Comparison of ENCODE assay signal across 15 cellular contexts in the genomic region with DNA sequence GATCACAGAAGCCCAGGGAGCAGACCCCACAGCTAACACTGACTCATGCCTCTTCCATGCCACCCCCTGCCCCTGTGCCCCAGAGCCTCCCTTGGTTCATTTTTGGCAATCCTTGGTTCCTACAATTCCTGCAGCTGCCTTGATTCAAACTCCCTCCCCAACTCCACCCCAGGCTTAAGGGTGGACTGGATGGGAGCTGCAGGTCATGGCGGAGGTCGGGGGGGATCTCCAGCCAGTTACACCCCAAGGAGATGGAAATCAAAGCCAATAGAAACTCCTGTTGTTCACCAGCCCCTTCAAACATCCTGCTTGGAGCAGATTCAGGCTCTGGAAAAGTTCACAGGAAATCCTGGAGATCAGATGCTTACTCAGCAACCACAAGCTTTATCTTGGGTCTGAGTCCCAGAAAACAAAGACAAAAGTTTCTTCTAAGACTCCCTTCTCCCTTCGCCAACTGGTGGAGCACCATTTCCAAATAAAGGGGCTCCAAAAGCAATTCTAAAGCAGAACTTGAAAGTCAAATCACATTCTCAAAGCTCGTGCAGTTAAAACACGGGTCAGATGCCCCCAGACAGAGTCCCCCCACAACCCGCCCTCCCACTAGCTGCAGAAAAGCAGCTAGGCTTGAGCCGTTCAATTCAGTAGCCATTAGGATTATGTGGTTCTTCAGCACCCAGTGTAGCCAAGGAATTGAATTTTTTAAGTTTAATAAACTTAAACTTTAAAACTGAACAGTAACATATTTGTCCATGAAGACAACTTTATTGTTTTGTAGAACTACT.
DNase-seq lines count a peak whose midpoint lies in the region; ATAC-seq and TF ChIP-seq lines count a peak whose summit lies in the region.
"Had no signal": no experiment of that assay in that cellular context is flagged by ENCODE, and none has a peak within 500 bp of the region (broad histone marks: within the 10 kb centered on the region; RNA-seq: fewer than 3 reads in every experiment).

No MANE protein-coding gene starts in this region.

- H3K4me1 ChIP-seq in esophagus muscularis mucosa (peaks cover 0 to 15% (median 7%) of the 10 kb centered on the region in 4 donors), upper lobe of right lung (peaks cover 6% of the 10 kb centered on the region)

- intact Hi-C loops in Calu3 (cut with micrococcal nuclease; ENCODE audit: unreplicated experiment) = no loop called here
- intact Hi-C loops in esophagus muscularis mucosa (cut with DNase I) = no loop called here
- intact Hi-C loops in upper lobe of right lung (cut with DNase I) = no loop called here

- peak overlapping the region; percentile 61 for H3K27ac Mint-ChIP-seq in Calu3 (ENCODE audit: unreplicated experiment)
- H3K27ac Mint-ChIP-seq in nephron = peak overlapping the region; percentile 96 to 100 (median 96)

- WGBS in esophagus muscularis mucosa = 76% methylated on average over 7 of the region's 7 CpGs

- H3K4me3 ChIP-seq in esophagus muscularis mucosa = no peak overlapping the region
- no peak overlapping the region for H3K4me3 ChIP-seq in upper lobe of right lung
- H3K4me3 ChIP-seq: cardiac muscle cell, gastrocnemius medialis had no signal

- in situ Hi-C loops in SK-MEL-5 (cut with HindIII; ENCODE audit: low pct_unique_long_range_greater_than_20kb, low sequenced_read_pairs) = no loop called here

- TF ChIP-seq EP300 in esophagus muscularis mucosa (IDR thresholded peaks at IDR 0.05) = no peak

- TF ChIP-seq POLR2A in esophagus muscularis mucosa (IDR thresholded peaks at IDR 0.05; ENCODE audit: low read depth) = no peak

- H3K36me3 Mint-ChIP-seq in Calu3 (ENCODE audit: insufficient read depth, unreplicated experiment) = no peaks in the 10 kb centered on the region
- H3K36me3 Mint-ChIP-seq in nephron (ENCODE audit: low read depth) = no peaks in the 10 kb centered on the region

- ATAC-seq in upper lobe of right lung (no peak), GM18868 (IDR thresholded peaks at IDR 0.05; ENCODE audit: unreplicated experiment) (no peak), GM18511 (IDR thresholded peaks at IDR 0.05; ENCODE audit: unreplicated experiment) (no peak)
- ATAC-seq: activated T-cell treated with anti-CD3 and anti-CD28 coated beads, Interleukin-2, amount 50 U/mL, for 4 hours; gastrocnemius medialis; HCT116 had no signal

- CTCF ChIA-PET in Calu3 (lab: Charles Lee) = interaction anchor here (0.6 to 1.3 kb wide), 3 partner anchors 24 to 89 kb away, joined by 4 to 7 read pairs (median 4); no protein-coding TSS in a partner anchor

- H3K4me1 Mint-ChIP-seq in Calu3 (ENCODE audit: low read depth, unreplicated experiment) (peaks cover 36% of the 10 kb centered on the region), nephron (peaks cover 46% of the 10 kb centered on the region)

- peaks cover 3% of the 10 kb centered on the region for H3K9me3 Mint-ChIP-seq in Calu3 (ENCODE audit: low read depth, unreplicated experiment)
- H3K9me3 Mint-ChIP-seq in nephron = peaks cover 2% of the 10 kb centered on the region
- H3K9me3 Mint-ChIP-seq: activated T-cell treated with anti-CD3 and anti-CD28 coated beads, Interleukin-2, amount 50 U/mL, for 4 hours had no signal

- no TSS peak for BruUV-seq in Calu3 (replicated peaks; lab: Mats Ljungman, UMichigan)

- no peaks in the 10 kb centered on the region for H3K27me3 Mint-ChIP-seq in Calu3 (ENCODE audit: unreplicated experiment)
- peaks cover 8% of the 10 kb centered on the region for H3K27me3 Mint-ChIP-seq in nephron (ENCODE audit: low read depth)

- H3K36me3 ChIP-seq in esophagus muscularis mucosa (no peaks in the 10 kb centered on the region), upper lobe of right lung (no peaks in the 10 kb centered on the region)
- H3K36me3 ChIP-seq: cardiac muscle cell, gastrocnemius medialis had no signal

- TF ChIP-seq CTCF in Calu3 (IDR thresholded peaks at IDR 0.05; ENCODE audit: unreplicated experiment) (no peak), esophagus muscularis mucosa (IDR thresholded peaks at IDR 0.05) (no peak), nephron (IDR thresholded peaks at IDR 0.05; ENCODE audit: unreplicated experiment in 3 of 3) (no peak), upper lobe of right lung (IDR thresholded peaks at IDR 0.05) (no peak)

- H3K27ac ChIP-seq in esophagus muscularis mucosa (replicated peaks in 1 of 4) (peak overlapping the region in 1 of 4 donors; percentile 17), upper lobe of right lung (no peak overlapping the region)
- H3K27ac ChIP-seq: cardiac muscle cell, gastrocnemius medialis had no signal

- DNase-seq in Calu3 (peak; percentile 2), SK-MEL-5 (ENCODE audit: low read depth, low spot score) (peak; percentile 53), esophagus muscularis mucosa (ENCODE audit: extremely low spot score) (peak; percentile 74), upper lobe of right lung (no peak), cerebellum (ENCODE audit: low spot score) (no peak)
- DNase-seq: activated T-cell treated with anti-CD3 and anti-CD28 coated beads, Interleukin-2, amount 50 U/mL, for 4 hours; gastrocnemius medialis; mesendoderm; NCI-H2081; trophoblast cell had no signal

- no peaks in the 10 kb centered on the region for H3K27me3 ChIP-seq in esophagus muscularis mucosa
- no peaks in the 10 kb centered on the region for H3K27me3 ChIP-seq in upper lobe of right lung
- H3K27me3 ChIP-seq: cardiac muscle cell, gastrocnemius medialis had no signal

- H3K9me3 ChIP-seq in esophagus muscularis mucosa = peaks cover 0 to 4% (median 0%) of the 10 kb centered on the region in 4 donors
- no peaks in the 10 kb centered on the region for H3K9me3 ChIP-seq in upper lobe of right lung
- H3K9me3 ChIP-seq: gastrocnemius medialis had no signal

- H3K4me3 Mint-ChIP-seq in Calu3 (ENCODE audit: low read depth, unreplicated experiment) (no peak overlapping the region), nephron (peak overlapping the region in 2 of 3 experiments; percentile 37 to 62)
- H3K4me3 Mint-ChIP-seq: activated T-cell treated with anti-CD3 and anti-CD28 coated beads, Interleukin-2, amount 50 U/mL, for 4 hours had no signal

Comparison
In these comparisons a context has a peak if more than half of its experiments do, and no peak if none do; other contexts are left out.
1. DNase-seq: peak in Calu3 (single experiment), SK-MEL-5 (single experiment) and esophagus muscularis mucosa (single experiment); none in upper lobe of right lung (single experiment) and cerebellum (single experiment).